Comparison of ENCODE assay signal across 2 cellular contexts in the genomic region with DNA sequence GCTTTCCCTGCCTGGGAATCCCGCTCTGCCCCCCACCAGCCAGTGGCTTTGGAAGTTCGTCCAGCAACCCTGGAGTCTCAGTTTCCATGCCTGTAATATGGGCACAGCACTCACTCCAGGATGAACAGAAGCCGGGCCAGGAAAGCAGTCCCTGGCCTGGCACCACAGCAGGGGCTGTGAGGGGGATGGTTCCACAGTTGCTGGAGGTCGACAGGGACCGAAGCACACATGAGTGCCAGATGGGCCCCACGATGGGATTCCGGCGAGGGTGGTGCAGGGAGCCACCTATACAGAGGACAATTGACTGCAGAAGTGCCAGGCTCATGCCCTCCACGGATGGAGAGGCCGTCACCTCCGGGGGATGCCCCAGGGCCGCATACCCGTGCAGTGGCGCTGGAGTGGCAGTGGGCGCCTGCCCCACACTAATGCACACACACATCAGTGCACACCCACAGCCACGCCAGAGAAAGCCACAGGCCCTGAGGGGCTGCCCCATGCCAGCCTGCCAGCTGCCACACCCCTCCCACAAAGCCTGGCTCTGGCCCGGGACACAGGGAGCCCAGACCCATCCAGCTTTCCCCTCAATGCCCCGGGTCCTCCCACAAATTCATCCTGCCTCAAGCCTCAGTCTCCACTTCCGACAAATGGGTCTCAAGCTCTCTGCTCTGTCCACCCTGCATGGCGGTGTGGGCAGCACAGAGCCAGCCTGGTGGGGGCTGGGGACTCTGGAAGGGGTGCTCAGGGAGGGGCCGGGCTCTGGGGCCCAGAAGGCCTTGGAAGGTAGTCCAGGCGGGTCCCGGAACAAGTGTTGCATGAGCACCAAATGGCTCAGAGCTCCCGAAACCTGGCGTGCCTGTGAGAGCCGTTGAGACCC.
TF ChIP-seq lines count a peak whose summit lies in the region.

No MANE protein-coding gene starts in this region.

TF ChIP-seq in HepG2, 621 proteins besides CTCF, POLR2A, EP300 and RAD21:
- TF ChIP-seq PREB (CRISPR knock-in tag; IDR thresholded peaks at IDR 0.05) (no peak), ZNF629 (CRISPR knock-in tag; conservative IDR thresholded peaks at IDR 0.05) (peak; percentile 71)

TF ChIP-seq in GM23338, 12 proteins besides CTCF, POLR2A, EP300 and RAD21:
- no peak for TF ChIP-seq NANOG (IDR thresholded peaks at IDR 0.05; ENCODE audit: borderline replicate concordance)
